ENCODE assay signal across 8 cellular contexts in the genomic region with DNA sequence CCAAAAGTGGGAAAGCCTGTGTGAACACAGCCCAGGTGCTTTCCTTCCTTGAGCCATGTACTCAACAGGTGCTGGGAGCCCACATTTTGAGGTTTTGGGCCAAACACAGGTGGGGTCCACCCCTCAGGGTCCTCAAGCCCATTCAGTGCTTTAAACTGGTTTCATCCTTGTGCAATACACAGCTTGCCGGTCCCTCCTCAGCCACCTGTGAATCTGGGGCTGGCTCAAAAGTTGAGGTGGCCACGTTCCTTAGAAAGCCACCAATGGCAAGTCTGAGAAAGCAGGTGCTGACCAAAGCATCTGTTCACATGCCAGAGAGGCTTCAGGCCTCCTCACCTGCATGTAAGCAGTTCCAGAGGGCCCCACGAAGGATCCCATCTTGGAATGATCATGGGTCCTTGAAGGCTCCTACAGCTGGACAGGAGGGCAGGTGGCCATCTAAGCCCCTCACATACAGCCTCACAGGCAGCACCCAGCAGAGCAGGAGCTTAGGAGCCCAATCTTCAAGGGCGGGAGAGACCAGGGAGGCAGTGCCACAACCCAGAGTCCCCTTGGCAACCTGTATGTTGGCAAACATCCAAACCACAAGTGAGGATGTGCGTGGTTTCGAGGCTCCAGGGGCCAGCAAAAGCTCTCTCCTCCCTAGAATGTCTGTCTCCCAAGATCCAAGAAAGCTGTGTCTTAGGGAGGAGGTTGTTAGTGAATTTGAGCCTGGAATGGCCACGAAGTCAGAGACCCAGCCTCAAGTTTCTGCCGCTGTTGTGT. TPM values are rescaled to one million over a fixed set of nuclear protein-coding genes. Genes with fewer than 3 reads are reported as not detected.
DNase-seq lines count a peak whose midpoint lies in the region; ATAC-seq and TF ChIP-seq lines count a peak whose summit lies in the region.
"Not testable (repeated sequence)": the region's sequence is repeated elsewhere in the genome, so short reads cannot be mapped to it uniquely, and the experiment has no call there.

No MANE protein-coding gene starts in this region.

- peak overlapping the region; percentile 83 for H3K27ac Mint-ChIP-seq in CD8-positive, alpha-beta T cell
- not testable (repeated sequence) for H3K27ac Mint-ChIP-seq in T-helper 2 cell treated with Interferon-gamma antibody and Interleukin-4, amounts not matched to agents 5 μg/mL and 100 μg/mL, for 36 hours

- CTCF ChIA-PET in CD8-positive, alpha-beta T cell (lab: Charles Lee) = not testable (repeated sequence)

- peaks cover 47% of the 10 kb centered on the region for H3K4me1 Mint-ChIP-seq in CD8-positive, alpha-beta T cell (ENCODE audit: low read depth)
- not testable (repeated sequence) for H3K4me1 Mint-ChIP-seq in T-helper 2 cell treated with Interferon-gamma antibody and Interleukin-4, amounts not matched to agents 5 μg/mL and 100 μg/mL, for 36 hours (ENCODE audit: low read depth)

- H3K27ac ChIP-seq in CD8-positive, alpha-beta T cell (ENCODE audit: low read depth, low read length) = peak overlapping the region; percentile 24

- H3K27me3 Mint-ChIP-seq in CD8-positive, alpha-beta T cell (ENCODE audit: low read depth) = not testable (repeated sequence)
- peaks cover 12% of the 10 kb centered on the region for H3K27me3 Mint-ChIP-seq in T-helper 2 cell treated with Interferon-gamma antibody and Interleukin-4, amounts not matched to agents 5 μg/mL and 100 μg/mL, for 36 hours (ENCODE audit: low read depth)

- H3K27me3 ChIP-seq in CD8-positive, alpha-beta T cell (ENCODE audit: insufficient read depth, low read length) = not testable (repeated sequence)

- H3K4me3 Mint-ChIP-seq in CD8-positive, alpha-beta T cell = peak overlapping the region; percentile 67
- peak overlapping the region; percentile 41 for H3K4me3 Mint-ChIP-seq in T-helper 2 cell treated with Interferon-gamma antibody and Interleukin-4, amounts not matched to agents 5 μg/mL and 100 μg/mL, for 36 hours

- not testable (repeated sequence) for H3K9me3 Mint-ChIP-seq in CD8-positive, alpha-beta T cell; T-helper 2 cell treated with Interferon-gamma antibody and Interleukin-4, amounts not matched to agents 5 μg/mL and 100 μg/mL, for 36 hours

- DNase-seq in CD8-positive, alpha-beta T cell = peak in 6 of 7 experiments; percentile 21 to 70 (median 39)
- DNase-seq in HT1080 (ENCODE audit: low read depth) (peak; percentile 26), NCI-H1436 (lab: John Stamatoyannopoulos, UW) (peak; percentile 17), NOMO-1 treated with dmso at 0.1 percent for 144 hours (lab: John Stamatoyannopoulos, UW; ENCODE audit: unreplicated experiment) (peak; percentile 4)
- not testable (repeated sequence) for DNase-seq in T-helper 2 cell treated with Interferon-gamma antibody and Interleukin-4, amounts not matched to agents 5 μg/mL and 100 μg/mL, for 36 hours (ENCODE audit: low spot score)
- DNase-seq in activated T-cell treated with anti-CD3 and anti-CD28 coated beads, Interleukin-2, amount 50 U/mL, for 1 hour = peak; percentile 45
- DNase-seq in effector CD4-positive, alpha-beta T cell = peak; percentile 10
- DNase-seq in stimulated activated CD4-positive, alpha-beta T cell treated with anti-CD3 and anti-CD28 coated beads, Interleukin-15, amount 100 ng/mL, for 24 hours = peak; percentile 21

- TF ChIP-seq CTCF in CD8-positive, alpha-beta T cell (IDR thresholded peaks at IDR 0.05) = not testable (repeated sequence)

- POLR2A ChIA-PET in CD8-positive, alpha-beta T cell (lab: Charles Lee) = interaction anchor here (0.6 to 1.2 kb wide), 2 partner anchors 77 to 597 kb away, joined by 3 read pairs; no protein-coding TSS in a partner anchor

- not testable (repeated sequence) for H3K4me3 ChIP-seq in CD8-positive, alpha-beta T cell (ENCODE audit: low read depth, low read length)

- not testable (repeated sequence) for H3K36me3 Mint-ChIP-seq in CD8-positive, alpha-beta T cell; T-helper 2 cell treated with Interferon-gamma antibody and Interleukin-4, amounts not matched to agents 5 μg/mL and 100 μg/mL, for 36 hours (ENCODE audit: low read depth)

- ATAC-seq in CD8-positive, alpha-beta T cell = peak; percentile 77

- not testable (repeated sequence) for H3K9me3 ChIP-seq in CD8-positive, alpha-beta T cell (ENCODE audit: low read length)

- intact Hi-C loops in CD8-positive, alpha-beta T cell (cut with DNase I, micrococcal nuclease) = loop anchor here in 1 of 2 experiments (5.0 kb wide), 1 partner anchor 50 kb away; no protein-coding TSS in a partner anchor

- not testable (repeated sequence) for H3K36me3 ChIP-seq in CD8-positive, alpha-beta T cell (ENCODE audit: insufficient read depth, low read length)

- H3K4me1 ChIP-seq in CD8-positive, alpha-beta T cell (ENCODE audit: insufficient read depth, low read length) = peaks cover 30% of the 10 kb centered on the region

RNA-seq across cellular contexts. Expression of gene ZNF484, which starts 9.2 kb away (rescaled TPM):
- total RNA-seq in CD8-positive, alpha-beta T cell = 10 to 100 TPM; 18.4 to 18.7 TPM
- total RNA-seq in HT1080 (2014; rRNA removed; shearing (Covaris generic)) = 4.9 and 5.5 TPM in 2 replicates
- 2.0 and 3.1 TPM in 2 replicates for polyA plus RNA-seq in HT1080 (2015; cell fraction: cytosol; rRNA removed)
- 4.7 and 5.3 TPM in 2 replicates for polyA plus RNA-seq in HT1080 (2015; cell fraction: nucleus; rRNA removed)
